In the genomic region with DNA sequence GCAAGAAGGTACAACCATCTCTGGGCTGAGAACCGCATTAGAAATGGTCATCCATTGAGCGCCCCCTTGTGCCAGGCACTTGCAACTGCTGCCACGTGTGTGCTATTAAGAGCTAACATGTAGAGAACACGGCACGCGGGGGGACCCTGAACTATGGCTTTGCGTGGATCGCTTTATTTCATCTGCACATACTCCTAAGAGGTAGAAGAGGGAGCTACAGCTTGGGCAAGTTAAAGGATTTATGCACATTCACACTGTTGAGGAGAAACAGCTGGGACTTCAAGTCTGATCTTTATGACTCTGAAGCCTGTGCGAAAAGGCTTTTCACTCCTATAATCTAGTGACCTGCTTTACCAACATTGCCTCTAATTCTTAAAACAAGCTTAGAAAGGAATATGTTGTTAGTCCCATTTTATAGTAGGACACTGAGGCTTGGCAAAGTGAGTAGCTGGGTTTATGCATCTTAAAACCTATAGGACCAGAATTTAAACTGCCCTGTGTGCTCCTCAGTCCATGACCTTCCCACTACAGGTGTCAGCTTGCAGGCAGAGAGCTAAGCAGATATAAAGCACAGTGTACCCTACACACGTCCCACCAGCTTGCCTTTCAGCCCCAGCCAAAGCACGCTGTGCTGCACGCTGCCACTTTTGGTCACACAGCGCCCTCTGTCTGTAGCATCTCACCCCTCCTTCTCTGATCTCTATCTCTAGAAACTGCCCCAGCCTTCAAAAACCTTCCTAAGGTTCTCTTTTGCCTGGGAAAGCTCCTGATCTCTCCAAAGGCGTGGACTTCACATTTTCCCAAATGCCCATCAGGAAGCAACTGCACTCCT, we compare ENCODE assay signal across 8 cellular contexts. TPM values are rescaled to one million over a fixed set of nuclear protein-coding genes. Genes with fewer than 3 reads are reported as not detected.
A peak's percentile ranks its signal among the peaks of the same experiment; 100 is the strongest.
DNase-seq lines count a peak whose midpoint lies in the region; ATAC-seq and TF ChIP-seq lines count a peak whose summit lies in the region.

No MANE protein-coding gene starts in this region.

- peak; percentile 29 for DNase-seq in DMS153 treated with DMSO at 0.1 percent for 48 hours (lab: John Stamatoyannopoulos, UW; ENCODE audit: unreplicated experiment)
- DNase-seq in activated CD8-positive, alpha-beta memory T cell treated with anti-CD3 and anti-CD28 coated beads, Interleukin-2, amount 50 U/mL, for 48 hours, result peak; percentile 93
- peak; percentile 60 to 81 (median 75) for DNase-seq in naive thymus-derived CD4-positive, alpha-beta T cell
- DNase-seq in stimulated activated effector memory CD8-positive, alpha-beta T cell treated with anti-CD3 and anti-CD28 coated beads, Interleukin-12 subunit alpha, Interleukin-12 subunit beta, amount 100 ng/mL, for 72 hours (ENCODE audit: low spot score in 2 of 2), result peak; percentile 79 to 90

- no peak overlapping the region; the same call in 1 of the 2 replicates for H3K9ac ChIP-seq in OCI-LY1 (ENCODE audit: low read length)

- H3K9me3 ChIP-seq in OCI-LY1 (ENCODE audit: low read length), result no peaks in the 10 kb centered on the region
- no peaks in the 10 kb centered on the region for H3K9me3 ChIP-seq in naive thymus-derived CD4-positive, alpha-beta T cell (ENCODE audit: control insufficient read depth in 2 of 3, low read length in 3 of 3)

- peak; percentile 91 for TF ChIP-seq CTCF in OCI-LY1 (IDR thresholded peaks at IDR 0.05; ENCODE audit: low read length)

- no peaks in the 10 kb centered on the region for H3K9me3 Mint-ChIP-seq in IgD-negative memory B cell
- H3K9me3 Mint-ChIP-seq in naive thymus-derived CD4-positive, alpha-beta T cell, result no peaks in the 10 kb centered on the region
- no peaks in the 10 kb centered on the region for H3K9me3 Mint-ChIP-seq in stimulated activated effector memory CD8-positive, alpha-beta T cell treated with anti-CD3 and anti-CD28 coated beads, Interleukin-12 subunit alpha, Interleukin-12 subunit beta, amount 100 ng/mL, for 72 hours

- H4K20me1 ChIP-seq in OCI-LY1 (ENCODE audit: insufficient read depth, low read length), result no peaks in the 10 kb centered on the region

- CTCF ChIA-PET in naive thymus-derived CD4-positive, alpha-beta T cell (lab: Charles Lee), result interaction anchor here (0.5 to 4.3 kb wide), 88 partner anchors 8 to 930 kb away, joined by 3 to 72 read pairs (median 4); a partner anchor contains a TSS

- H3K27me3 Mint-ChIP-seq in IgD-negative memory B cell, result peaks cover 9% of the 10 kb centered on the region
- H3K27me3 Mint-ChIP-seq in naive thymus-derived CD4-positive, alpha-beta T cell, result peaks cover 0 to 13% (median 5%) of the 10 kb centered on the region in 5 donors

- H3K27ac Mint-ChIP-seq in IgD-negative memory B cell, result peak overlapping the region in 1 of 3 donors; percentile 46
- peak overlapping the region in 5 of 9 donors; percentile 9 to 86 (median 48) for H3K27ac Mint-ChIP-seq in naive thymus-derived CD4-positive, alpha-beta T cell
- H3K27ac Mint-ChIP-seq in stimulated activated effector memory CD8-positive, alpha-beta T cell treated with anti-CD3 and anti-CD28 coated beads, Interleukin-12 subunit alpha, Interleukin-12 subunit beta, amount 100 ng/mL, for 72 hours, result peak overlapping the region; percentile 41

- H3K27ac ChIP-seq in OCI-LY1 (ENCODE audit: low read depth, low read length, poor library complexity, severe bottlenecking), result no peak overlapping the region
- H3K27ac ChIP-seq in naive thymus-derived CD4-positive, alpha-beta T cell (ENCODE audit: low read depth, low read length), result no peak overlapping the region

- H3K4me2 ChIP-seq in OCI-LY1 (ENCODE audit: low read length), result peak overlapping the region; percentile 64

- intact Hi-C loops in naive thymus-derived CD4-positive, alpha-beta T cell (cut with micrococcal nuclease), result loop anchor here (1.0 to 10.0 kb wide), 12 partner anchors 71 to 811 kb away; a partner anchor contains a TSS

- H3K4me3 ChIP-seq in OCI-LY1 (ENCODE audit: low read depth, low read length, poor library complexity, severe bottlenecking), result peak overlapping the region; percentile 26
- peak overlapping the region; percentile 50 for H3K4me3 ChIP-seq in naive thymus-derived CD4-positive, alpha-beta T cell (ENCODE audit: low read length)

- no peaks in the 10 kb centered on the region for H3K79me2 ChIP-seq in OCI-LY1 (ENCODE audit: insufficient read depth, low read length)

- POLR2A ChIA-PET in naive thymus-derived CD4-positive, alpha-beta T cell (lab: Charles Lee), result interaction anchor here (0.5 to 2.1 kb wide), 13 partner anchors 9 to 278 kb away, joined by 3 to 9 read pairs (median 4); no protein-coding TSS in a partner anchor

- no peaks in the 10 kb centered on the region for H3K27me3 ChIP-seq in OCI-LY1 (ENCODE audit: insufficient read depth, low read length)
- no peaks in the 10 kb centered on the region for H3K27me3 ChIP-seq in naive thymus-derived CD4-positive, alpha-beta T cell (ENCODE audit: control insufficient read depth in 2 of 2, insufficient read depth in 2 of 2, low read length in 2 of 2)

- H3F3A ChIP-seq in OCI-LY1 (ENCODE audit: insufficient read depth, low read length), result no peaks in the 10 kb centered on the region

- no peaks in the 10 kb centered on the region for H3K36me3 Mint-ChIP-seq in IgD-negative memory B cell
- H3K36me3 Mint-ChIP-seq in naive thymus-derived CD4-positive, alpha-beta T cell, result no peaks in the 10 kb centered on the region
- no peaks in the 10 kb centered on the region for H3K36me3 Mint-ChIP-seq in stimulated activated effector memory CD8-positive, alpha-beta T cell treated with anti-CD3 and anti-CD28 coated beads, Interleukin-12 subunit alpha, Interleukin-12 subunit beta, amount 100 ng/mL, for 72 hours

- H2AFZ ChIP-seq in OCI-LY1 (ENCODE audit: low read length), result no peak overlapping the region

- H3K9me2 ChIP-seq in OCI-LY1 (ENCODE audit: low read depth, low read length), result no peaks in the 10 kb centered on the region

- peak overlapping the region; percentile 4 to 89 (median 60) for H3K4me3 Mint-ChIP-seq in IgD-negative memory B cell
- peak overlapping the region; percentile 75 to 89 (median 81) for H3K4me3 Mint-ChIP-seq in naive thymus-derived CD4-positive, alpha-beta T cell
- peak overlapping the region; percentile 59 for H3K4me3 Mint-ChIP-seq in stimulated activated effector memory CD8-positive, alpha-beta T cell treated with anti-CD3 and anti-CD28 coated beads, Interleukin-12 subunit alpha, Interleukin-12 subunit beta, amount 100 ng/mL, for 72 hours

- peaks cover 15% of the 10 kb centered on the region for H3K4me1 ChIP-seq in OCI-LY1 (ENCODE audit: insufficient read depth, low read length, severe bottlenecking)
- peaks cover 9 to 25% of the 10 kb centered on the region in 2 donors for H3K4me1 ChIP-seq in naive thymus-derived CD4-positive, alpha-beta T cell (ENCODE audit: control insufficient read depth in 2 of 2, insufficient read depth in 2 of 2, low read length in 2 of 2)

- H3K36me3 ChIP-seq in OCI-LY1 (ENCODE audit: insufficient read depth, low read length), result no peaks in the 10 kb centered on the region
- H3K36me3 ChIP-seq in naive thymus-derived CD4-positive, alpha-beta T cell (ENCODE audit: control insufficient read depth in 2 of 3, insufficient read depth in 3 of 3, low read length in 3 of 3), result no peaks in the 10 kb centered on the region

- peaks cover 9 to 15% (median 10%) of the 10 kb centered on the region in 3 donors for H3K4me1 Mint-ChIP-seq in IgD-negative memory B cell
- H3K4me1 Mint-ChIP-seq in naive thymus-derived CD4-positive, alpha-beta T cell, result peaks cover 21 to 43% (median 35%) of the 10 kb centered on the region in 7 donors
- H3K4me1 Mint-ChIP-seq in stimulated activated effector memory CD8-positive, alpha-beta T cell treated with anti-CD3 and anti-CD28 coated beads, Interleukin-12 subunit alpha, Interleukin-12 subunit beta, amount 100 ng/mL, for 72 hours, result peaks cover 19% of the 10 kb centered on the region

- ATAC-seq in GM21717 (IDR thresholded peaks at IDR 0.05; ENCODE audit: unreplicated experiment), result peak; percentile 92
- peak; percentile 92 for ATAC-seq in esophagus mucosa
- peak; percentile 92 for ATAC-seq in naive thymus-derived CD4-positive, alpha-beta T cell
- peak; percentile 92 for ATAC-seq in stimulated activated effector memory CD8-positive, alpha-beta T cell treated with anti-CD3 and anti-CD28 coated beads, Interleukin-12 subunit alpha, Interleukin-12 subunit beta, amount 100 ng/mL, for 72 hours

RNA-seq across cellular contexts. Expression of a gene that starts 57.8 kb away (rescaled TPM):
- polyA plus RNA-seq in IgD-negative memory B cell, result 8.4 TPM
- total RNA-seq in esophagus mucosa, result 17.1 TPM
- total RNA-seq in naive thymus-derived CD4-positive, alpha-beta T cell, result 10 to 100 TPM in 3 of 5 experiments, 1 to 10 TPM in 2; 5.0 to 11.7 (median 10.1) TPM
- 10 to 100 TPM in 1 of 2 donors, 1 to 10 TPM in 1; 5.2 to 13.5 TPM for polyA plus RNA-seq in naive thymus-derived CD4-positive, alpha-beta T cell

Comparison
In these comparisons a context has a peak if more than half of its experiments do, and no peak if none do; other contexts are left out.
1. DNase-seq: peak in every context shown above with its lines; median percentile 93 in activated CD8-positive, alpha-beta memory T cell treated with anti-CD3 and anti-CD28 coated beads, Interleukin-2, amount 50 U/mL, for 48 hours; 84 in stimulated activated effector memory CD8-positive, alpha-beta T cell treated with anti-CD3 and anti-CD28 coated beads, Interleukin-12 subunit alpha, Interleukin-12 subunit beta, amount 100 ng/mL, for 72 hours; 75 in naive thymus-derived CD4-positive, alpha-beta T cell; 29 in DMS153 treated with DMSO at 0.1 percent for 48 hours.